ENCODE assay signal across 1 cellular context in genomic region chr1:171600310-171600709, GRCh38.
TF ChIP-seq lines count a peak whose summit lies in the region.

No MANE protein-coding gene starts in this region.

TF ChIP-seq in GM12878, 131 proteins besides CTCF, POLR2A, EP300 and RAD21 (continued from another document):
- peak; percentile 7; the same call in 1 of the 2 replicates for TF ChIP-seq ZNF592 (IDR thresholded peaks at IDR 0.05)
